ENCODE assay signal across 7 cellular contexts in genomic region chr5:134874831-134875655, GRCh38. TPM values are rescaled to one million over a fixed set of nuclear protein-coding genes. Genes with fewer than 3 reads are reported as not detected.
A peak's percentile ranks its signal among the peaks of the same experiment; 100 is the strongest.
DNase-seq lines count a peak whose midpoint lies in the region; ATAC-seq, FAIRE-seq and TF ChIP-seq lines count a peak whose summit lies in the region.

No MANE protein-coding gene starts in this region.

- H3K4me3 Mint-ChIP-seq in stimulated activated naive CD8-positive, alpha-beta T cell treated with anti-CD3 and anti-CD28 coated beads, Interleukin-15, amount 100 ng/mL, for 72 hours, result peak overlapping the region; percentile 97 to 99

- peak overlapping the region; percentile 94 to 99 (median 98) for H3K27ac ChIP-seq in esophagus muscularis mucosa (replicated peaks in 1 of 4)

- intact Hi-C loops in esophagus muscularis mucosa (cut with DNase I), result loop anchor here (2.0 kb wide), 2 partner anchors 28 to 30 kb away; partner anchors contain the start of gene PCBD2

- TF ChIP-seq POLR2A in GM12891 (IDR thresholded peaks at IDR 0.05; ENCODE audit: low read depth, low read length) (no peak), esophagus muscularis mucosa (IDR thresholded peaks at IDR 0.05; ENCODE audit: low read depth) (no peak)

- H3K9me3 ChIP-seq in esophagus muscularis mucosa, result no peaks in the 10 kb centered on the region

- peaks cover 19 to 43% (median 35%) of the 10 kb centered on the region in 4 donors for H3K4me1 ChIP-seq in esophagus muscularis mucosa

- ATAC-seq in HG02798 (IDR thresholded peaks at IDR 0.05; ENCODE audit: poor library complexity, unreplicated experiment), result peak; percentile 28
- ATAC-seq in stimulated activated naive CD8-positive, alpha-beta T cell treated with anti-CD3 and anti-CD28 coated beads, Interleukin-15, amount 100 ng/mL, for 72 hours, result peak; percentile 57

- H3K27ac Mint-ChIP-seq in stimulated activated naive CD8-positive, alpha-beta T cell treated with anti-CD3 and anti-CD28 coated beads, Interleukin-15, amount 100 ng/mL, for 72 hours, result peak overlapping the region; percentile 99 to 100

- peaks cover 54% of the 10 kb centered on the region for H3K4me1 Mint-ChIP-seq in stimulated activated naive CD8-positive, alpha-beta T cell treated with anti-CD3 and anti-CD28 coated beads, Interleukin-15, amount 100 ng/mL, for 72 hours

- H3K27me3 Mint-ChIP-seq in stimulated activated naive CD8-positive, alpha-beta T cell treated with anti-CD3 and anti-CD28 coated beads, Interleukin-15, amount 100 ng/mL, for 72 hours, result no peaks in the 10 kb centered on the region

- FAIRE-seq in GM12891 (lab: Jason Lieb, UNC), result peak; percentile 73

- H3K36me3 ChIP-seq in esophagus muscularis mucosa, result peaks cover 0 to 6% (median 0%) of the 10 kb centered on the region in 4 donors

- H3K9me3 Mint-ChIP-seq in stimulated activated naive CD8-positive, alpha-beta T cell treated with anti-CD3 and anti-CD28 coated beads, Interleukin-15, amount 100 ng/mL, for 72 hours, result no peaks in the 10 kb centered on the region

- no peak for TF ChIP-seq CTCF in esophagus muscularis mucosa (IDR thresholded peaks at IDR 0.05)

- H3K4me3 ChIP-seq in esophagus muscularis mucosa, result peak overlapping the region; percentile 83 to 99 (median 98)

- DNase-seq in GM12891 (ENCODE audit: insufficient read length, low spot score) (no peak), NCI-H460 (ENCODE audit: extremely low read depth, low read depth) (peak; percentile 47), activated T-cell treated with anti-CD3 and anti-CD28 coated beads for 48 hours (ENCODE audit: low read depth) (peak; percentile 20), esophagus muscularis mucosa (ENCODE audit: extremely low spot score) (peak; percentile 93), mucosa of gallbladder (ENCODE audit: low spot score) (peak; percentile 59)
- peak; percentile 28 to 47 for DNase-seq in stimulated activated naive CD8-positive, alpha-beta T cell treated with anti-CD3 and anti-CD28 coated beads, Interleukin-15, amount 100 ng/mL, for 72 hours

- 6% methylated on average over 17 of the region's 20 CpGs for WGBS in esophagus muscularis mucosa

- no peak for TF ChIP-seq EP300 in esophagus muscularis mucosa (IDR thresholded peaks at IDR 0.05)

- H3K27me3 ChIP-seq in esophagus muscularis mucosa, result no peaks in the 10 kb centered on the region

TF ChIP-seq in GM12891, 5 proteins besides CTCF, POLR2A, EP300 and RAD21:
- no peak for TF ChIP-seq SPI1 (IDR thresholded peaks at IDR 0.05; ENCODE audit: low read depth, low read length)
- no peak for TF ChIP-seq TAF1 (IDR thresholded peaks at IDR 0.05; ENCODE audit: low read depth, low read length)
- TF ChIP-seq PAX5 (IDR thresholded peaks at IDR 0.05; ENCODE audit: insufficient read depth, low read length, severe bottlenecking), result no peak
- no peak for TF ChIP-seq POU2F2 (IDR thresholded peaks at IDR 0.05; ENCODE audit: low read depth, low read length)

RNA-seq across cellular contexts. Expression of gene TXNDC15, which starts 0.9 kb away (rescaled TPM):
- 27.2 TPM for polyA plus RNA-seq in GM12891 (2012; ENCODE audit: low read depth, missing spikeins)
- 86.7 and 104 TPM in 2 replicates for total RNA-seq in NCI-H460 (2014; rRNA removed; shearing (Covaris generic))
- 137 and 138 TPM in 2 replicates for polyA plus RNA-seq in NCI-H460 (2014; cell fraction: nucleus; rRNA removed)
- 100 to 1,000 TPM in 2 of 4 donors, 10 to 100 TPM in 2; 71.4 to 123 (median 93.9) TPM for total RNA-seq in esophagus muscularis mucosa
- total RNA-seq in mucosa of gallbladder, result 88.5 TPM

RNA-seq across cellular contexts. Expression of gene C5orf24, which starts 29.3 kb away (rescaled TPM):
- 11.7 TPM for polyA plus RNA-seq in GM12891 (2012; ENCODE audit: low read depth, missing spikeins)
- total RNA-seq in NCI-H460 (2014; rRNA removed; shearing (Covaris generic)), result 49.8 and 58.1 TPM in 2 replicates
- polyA plus RNA-seq in NCI-H460 (2014; cell fraction: nucleus; rRNA removed), result 26.8 and 58.6 TPM in 2 replicates
- 10 to 100 TPM; 54.0 to 76.4 (median 61.6) TPM for total RNA-seq in esophagus muscularis mucosa
- 45.1 TPM for total RNA-seq in mucosa of gallbladder

RNA-seq across cellular contexts. Expression of gene PCBD2, which starts 29.9 kb away (rescaled TPM):
- polyA plus RNA-seq in GM12891 (2012; ENCODE audit: low read depth, missing spikeins), result 4.9 TPM
- total RNA-seq in NCI-H460 (2014; rRNA removed; shearing (Covaris generic)), result 14.5 and 15.1 TPM in 2 replicates
- 10.7 and 14.1 TPM in 2 replicates for polyA plus RNA-seq in NCI-H460 (2014; cell fraction: nucleus; rRNA removed)
- 10 to 100 TPM in 2 of 4 donors, 1 to 10 TPM in 2; 6.8 to 11.6 (median 10.4) TPM for total RNA-seq in esophagus muscularis mucosa
- 11.4 TPM for total RNA-seq in mucosa of gallbladder
